8 cellular contexts compared by ENCODE assay signal in genomic region chr2:241149925-241150659, GRCh38. TPM values are rescaled to one million over a fixed set of nuclear protein-coding genes. Genes with fewer than 3 reads are reported as not detected.
DNase-seq lines count a peak whose midpoint lies in the region; ATAC-seq, FAIRE-seq and TF ChIP-seq lines count a peak whose summit lies in the region.

Gene PPP1R7 (plus strand): TSS chr2:241150467. CDS start chr2:241150496, 29 bp downstream.

- TF ChIP-seq CTCF in OCI-LY1 (IDR thresholded peaks at IDR 0.05; ENCODE audit: low read length), result peak; percentile 17; the same call in 1 of the 2 replicates

- H3K27ac ChIP-seq in HUES64 (ENCODE audit: low read depth, low read length) (no peak within 1 kb of the TSS), OCI-LY1 (ENCODE audit: low read depth, low read length, poor library complexity, severe bottlenecking) (peak within 1 kb of the TSS; percentile 6)

- H2AFZ ChIP-seq in OCI-LY1 (ENCODE audit: low read length), result no peak within 1 kb of the TSS

- WGBS in HUES64, result under 1% methylated on average over 73 of the region's 73 CpGs

- H3K9me2 ChIP-seq in OCI-LY1 (ENCODE audit: low read depth, low read length), result no peaks in the 10 kb centered on the region

- H4K20me1 ChIP-seq in OCI-LY1 (ENCODE audit: insufficient read depth, low read length), result no peaks in the 10 kb centered on the region

- H3K27me3 ChIP-seq in HUES64 (ENCODE audit: insufficient read depth, low read length), result peaks cover 8% of the 10 kb centered on the region; the same call in 1 of the 2 replicates
- no peaks in the 10 kb centered on the region for H3K27me3 ChIP-seq in OCI-LY1 (ENCODE audit: insufficient read depth, low read length)

- H3K4me3 ChIP-seq in HUES64 (ENCODE audit: low read length), result peak within 1 kb of the TSS; percentile 81
- peak within 1 kb of the TSS; percentile 89 for H3K4me3 ChIP-seq in OCI-LY1 (ENCODE audit: low read depth, low read length, poor library complexity, severe bottlenecking)

- H3K9ac ChIP-seq in HUES64 (ENCODE audit: low read depth, low read length) (peak within 1 kb of the TSS; percentile 79), OCI-LY1 (ENCODE audit: low read length) (peak within 1 kb of the TSS; percentile 88)

- H3F3A ChIP-seq in OCI-LY1 (ENCODE audit: insufficient read depth, low read length), result no peaks in the 10 kb centered on the region

- H3K36me3 ChIP-seq in HUES64 (ENCODE audit: insufficient read depth, low read length) (peaks cover 11% of the 10 kb centered on the region; the same call in 1 of the 2 replicates), OCI-LY1 (ENCODE audit: insufficient read depth, low read length) (peaks cover 15% of the 10 kb centered on the region)

- H3K79me2 ChIP-seq in OCI-LY1 (ENCODE audit: insufficient read depth, low read length), result peaks cover 29% of the 10 kb centered on the region

- H3K4me1 ChIP-seq in HUES64 (ENCODE audit: insufficient read depth, low read length), result peaks cover 11% of the 10 kb centered on the region; the same call in 1 of the 2 replicates
- H3K4me1 ChIP-seq in OCI-LY1 (ENCODE audit: insufficient read depth, low read length, severe bottlenecking), result peaks cover 41% of the 10 kb centered on the region

- peak; percentile 72 for FAIRE-seq in endometrium (lab: Jason Lieb, UNC)

- H3K9me3 ChIP-seq in HUES64 (ENCODE audit: insufficient read depth, low read depth, low read length), result no peaks in the 10 kb centered on the region
- no peaks in the 10 kb centered on the region for H3K9me3 ChIP-seq in OCI-LY1 (ENCODE audit: low read length)

- H3K4me2 ChIP-seq in OCI-LY1 (ENCODE audit: low read length), result peak within 1 kb of the TSS; percentile 93

- ATAC-seq in GM21447 (IDR thresholded peaks at IDR 0.05; ENCODE audit: unreplicated experiment), result peak; percentile 60

- DNase-seq in DMS 273 (lab: John Stamatoyannopoulos, UW; ENCODE audit: unreplicated experiment) (peak; percentile 99), midbrain (lab: John Stamatoyannopoulos, UW) (peak; percentile 96)
- DNase-seq in activated CD8-positive, alpha-beta memory T cell treated with anti-CD3 and anti-CD28 coated beads, Interleukin-2, amount 50 U/mL, for 4 hours, result peak; percentile 93
- DNase-seq in stimulated activated CD8-positive, alpha-beta memory T cell treated with anti-CD3 and anti-CD28 coated beads, Interleukin-2, amount 100 ng/mL, for 1 hour (ENCODE audit: low read depth in 2 of 2), result peak; percentile 91

RNA-seq across cellular contexts. Expression of gene PPP1R7, which starts in this region (rescaled TPM):
- 67.6 TPM for polyA plus RNA-seq in HUES64 (2013, experiment 1 of 2)
- polyA plus RNA-seq in HUES64 (2013, experiment 2 of 2), result 65.9 TPM
